Comparison of ENCODE assay signal across 1 cellular context in the genomic region with DNA sequence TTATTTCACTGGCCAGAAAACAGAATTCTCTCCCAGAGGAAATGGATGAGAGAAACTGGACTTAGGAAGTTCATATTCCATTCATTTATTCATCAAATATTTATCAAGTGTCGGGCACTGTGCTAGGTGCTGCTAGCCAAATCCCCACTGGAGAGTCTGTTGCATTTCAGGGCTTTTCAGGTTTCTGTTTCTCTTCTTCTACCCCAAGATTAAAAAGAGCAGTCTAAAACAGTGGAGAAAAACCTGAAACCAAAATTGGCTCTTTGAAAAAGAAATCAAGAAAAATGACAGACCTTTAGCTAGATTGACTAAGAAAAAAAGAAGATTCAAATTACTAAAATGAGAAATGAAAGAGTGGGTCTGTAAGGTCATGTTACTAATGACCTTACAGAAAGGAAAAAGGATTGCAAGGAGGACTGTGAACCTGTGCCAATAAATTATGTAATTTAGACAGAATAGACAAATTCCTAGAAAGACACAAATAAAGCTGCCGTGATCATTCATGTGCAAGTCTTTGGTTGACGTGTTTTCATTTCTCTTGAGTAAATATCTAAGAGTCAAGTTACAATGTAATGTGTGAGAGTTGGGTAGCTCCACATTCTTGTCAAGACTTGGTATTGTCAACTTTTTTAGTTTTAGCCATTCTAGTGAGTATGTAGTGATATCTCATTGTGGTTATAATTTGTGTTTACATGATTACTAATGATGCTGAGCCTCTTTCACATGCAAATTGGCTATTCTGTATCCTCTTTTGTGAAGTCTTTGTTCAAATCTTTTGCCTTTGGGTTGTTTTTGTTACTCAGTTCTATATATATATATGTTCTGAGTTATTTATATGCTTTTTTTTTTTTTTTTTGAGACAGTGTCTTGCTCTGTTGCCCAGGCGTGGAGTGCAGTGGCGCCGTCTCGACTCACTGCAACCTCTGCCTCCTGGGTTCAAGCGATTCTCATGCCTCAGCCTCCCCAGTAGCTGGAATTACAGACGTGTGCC.
A peak's percentile ranks its signal among the peaks of the same experiment; 100 is the strongest.
TF ChIP-seq lines count a peak whose summit lies in the region.

No MANE protein-coding gene starts in this region.

TF ChIP-seq in HepG2, 621 proteins besides CTCF, POLR2A, EP300 and RAD21:
- TF ChIP-seq SIX4 (CRISPR knock-in tag; IDR thresholded peaks at IDR 0.05) (peak; percentile 27; the same call in 1 of the 2 replicates), MTF2 (CRISPR knock-in tag; IDR thresholded peaks at IDR 0.05; ENCODE audit: borderline replicate concordance) (no peak), PCBP2 (optimal IDR thresholded peaks at IDR 0.05; ENCODE audit: low read depth, low read length, poor library complexity, severe bottlenecking) (no peak), ZNF350 (CRISPR knock-in tag; IDR thresholded peaks at IDR 0.05; ENCODE audit: borderline replicate concordance, low read depth) (no peak), MIER2 (CRISPR knock-in tag; IDR thresholded peaks at IDR 0.05) (no peak), PHB2 (IDR thresholded peaks at IDR 0.05; ENCODE audit: partially characterized antibody) (no peak), BRCA1 (CRISPR knock-in tag; IDR thresholded peaks at IDR 0.05) (no peak), PHF5A (CRISPR knock-in tag; IDR thresholded peaks at IDR 0.05; ENCODE audit: low read depth, unreplicated experiment) (no peak), NR1H2 (CRISPR knock-in tag; IDR thresholded peaks at IDR 0.05; ENCODE audit: borderline replicate concordance, low read depth) (no peak), ZSCAN21 (CRISPR knock-in tag; IDR thresholded peaks at IDR 0.05; ENCODE audit: borderline replicate concordance) (no peak), RCOR2 (CRISPR knock-in tag; IDR thresholded peaks at IDR 0.05) (no peak), NFIB (CRISPR knock-in tag; IDR thresholded peaks at IDR 0.05; ENCODE audit: borderline replicate concordance) (no peak), MTA1 (CRISPR knock-in tag; IDR thresholded peaks at IDR 0.05; ENCODE audit: borderline replicate concordance) (no peak), NFAT5 (CRISPR knock-in tag; IDR thresholded peaks at IDR 0.05) (no peak), ZNF530 (CRISPR knock-in tag; IDR thresholded peaks at IDR 0.05; ENCODE audit: low read depth) (no peak), ZNF773 (CRISPR knock-in tag; IDR thresholded peaks at IDR 0.05; ENCODE audit: borderline replicate concordance) (no peak), BCL6 (CRISPR knock-in tag; IDR thresholded peaks at IDR 0.05) (peak; percentile 95), ZNF589 (CRISPR knock-in tag; conservative IDR thresholded peaks at IDR 0.05) (no peak), ZBTB42 (CRISPR knock-in tag; IDR thresholded peaks at IDR 0.05) (no peak), ZNF775 (CRISPR knock-in tag; IDR thresholded peaks at IDR 0.05; ENCODE audit: borderline replicate concordance) (no peak), ZNF7 (CRISPR knock-in tag; IDR thresholded peaks at IDR 0.05) (peak; percentile 90), ZNF446 (CRISPR knock-in tag; IDR thresholded peaks at IDR 0.05) (no peak)
- TF ChIP-seq, protein P1, sequence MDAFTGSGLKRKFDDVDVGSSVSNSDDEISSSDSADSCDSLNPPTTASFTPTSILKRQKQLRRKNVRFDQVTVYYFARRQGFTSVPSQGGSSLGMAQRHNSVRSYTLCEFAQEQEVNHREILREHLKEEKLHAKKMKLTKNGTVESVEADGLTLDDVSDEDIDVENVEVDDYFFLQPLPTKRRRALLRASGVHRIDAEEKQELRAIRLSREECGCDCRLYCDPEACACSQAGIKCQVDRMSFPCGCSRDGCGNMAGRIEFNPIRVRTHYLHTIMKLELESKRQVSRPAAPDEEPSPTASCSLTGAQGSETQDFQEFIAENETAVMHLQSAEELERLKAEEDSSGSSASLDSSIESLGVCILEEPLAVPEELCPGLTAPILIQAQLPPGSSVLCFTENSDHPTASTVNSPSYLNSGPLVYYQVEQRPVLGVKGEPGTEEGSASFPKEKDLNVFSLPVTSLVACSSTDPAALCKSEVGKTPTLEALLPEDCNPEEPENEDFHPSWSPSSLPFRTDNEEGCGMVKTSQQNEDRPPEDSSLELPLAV (CRISPR knock-in tag; conservative IDR thresholded peaks at IDR 0.05; ENCODE audit: low read depth), result no peak
- TF ChIP-seq, protein P2, sequence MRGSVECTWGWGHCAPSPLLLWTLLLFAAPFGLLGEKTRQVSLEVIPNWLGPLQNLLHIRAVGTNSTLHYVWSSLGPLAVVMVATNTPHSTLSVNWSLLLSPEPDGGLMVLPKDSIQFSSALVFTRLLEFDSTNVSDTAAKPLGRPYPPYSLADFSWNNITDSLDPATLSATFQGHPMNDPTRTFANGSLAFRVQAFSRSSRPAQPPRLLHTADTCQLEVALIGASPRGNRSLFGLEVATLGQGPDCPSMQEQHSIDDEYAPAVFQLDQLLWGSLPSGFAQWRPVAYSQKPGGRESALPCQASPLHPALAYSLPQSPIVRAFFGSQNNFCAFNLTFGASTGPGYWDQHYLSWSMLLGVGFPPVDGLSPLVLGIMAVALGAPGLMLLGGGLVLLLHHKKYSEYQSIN (CRISPR knock-in tag; IDR thresholded peaks at IDR 0.05; ENCODE audit: borderline replicate concordance), result no peak
